ENCODE assay signal across 12 cellular contexts in the genomic region with DNA sequence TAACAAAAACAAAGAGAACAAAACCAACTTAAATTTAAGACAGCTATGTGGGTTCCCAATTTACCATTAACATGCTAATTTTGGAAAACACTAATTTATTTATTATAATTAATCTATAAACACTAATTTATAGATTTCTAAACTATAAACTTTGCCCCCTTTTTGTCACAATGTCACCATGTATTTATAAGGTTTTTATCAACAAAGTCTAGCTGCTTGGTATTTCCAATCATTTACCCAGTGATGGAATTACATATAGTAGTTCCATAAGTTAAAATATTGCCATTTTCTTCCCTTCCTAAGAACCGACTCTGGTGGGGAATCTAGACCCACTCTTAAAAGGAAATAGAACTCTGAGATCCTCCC.
DNase-seq lines count a peak whose midpoint lies in the region; ATAC-seq and TF ChIP-seq lines count a peak whose summit lies in the region.
"Had no signal": no experiment of that assay in that cellular context is flagged by ENCODE, and none has a peak within 500 bp of the region (broad histone marks: within the 10 kb centered on the region; RNA-seq: fewer than 3 reads in every experiment).

No MANE protein-coding gene starts in this region.

- H2AFZ ChIP-seq in GM23338 (no peak overlapping the region), hepatocyte (peak overlapping the region; percentile 2)

- peaks cover 2% of the 10 kb centered on the region for H3K27me3 Mint-ChIP-seq in GM23338 (ENCODE audit: insufficient read depth, low read depth, poor library complexity)

- H3K9me3 ChIP-seq in hepatocyte (ENCODE audit: low read depth): no peaks in the 10 kb centered on the region
- H3K9me3 ChIP-seq in thyroid gland: no peaks in the 10 kb centered on the region
- H3K9me3 ChIP-seq: BLaER1 treated with 17β-estradiol and CSF1 and Interleukin-3, amounts not matched to agents 10 nM and 100 nM; sigmoid colon had no signal

- no peak for DNase-seq in GM23338 (ENCODE audit: low spot score)
- no peak for DNase-seq in hepatocyte (ENCODE audit: low spot score)
- DNase-seq in thyroid gland: no peak
- DNase-seq in HT-29 (ENCODE audit: low spot score): no peak
- no peak for DNase-seq in activated naive CD4-positive, alpha-beta T cell (lab: John Stamatoyannopoulos, UW)

- no peaks in the 10 kb centered on the region for H3F3A ChIP-seq in GM23338 (replicated peaks; ENCODE audit: low read depth)

- ATAC-seq in GM23338: no peak
- ATAC-seq in HG02571 (IDR thresholded peaks at IDR 0.05; ENCODE audit: unreplicated experiment): no peak
- ATAC-seq: activated CD4-positive, CD25-positive, alpha-beta regulatory T cell treated with anti-CD3 and anti-CD28 coated beads, Interleukin-2, amount 50 U/mL, for 24 hours had no signal

- TF ChIP-seq CTCF in GM23338 (conservative IDR thresholded peaks at IDR 0.05; ENCODE audit: low read depth in 2 of 2) (no peak), VCaP (conservative IDR thresholded peaks at IDR 0.05) (peak; percentile 58), hepatocyte (IDR thresholded peaks at IDR 0.05; ENCODE audit: poor library complexity) (no peak), thyroid gland (IDR thresholded peaks at IDR 0.05) (no peak)

- no peak for TF ChIP-seq POLR2A in thyroid gland (IDR thresholded peaks at IDR 0.05)

- H3K9me2 ChIP-seq in GM23338 (ENCODE audit: insufficient read depth) (no peaks in the 10 kb centered on the region), hepatocyte (replicated peaks; ENCODE audit: insufficient read depth) (no peaks in the 10 kb centered on the region)

- intact Hi-C loops in thyroid gland (cut with DNase I): loop anchor here (5.0 kb wide), 2 partner anchors 192 to 212 kb away; no protein-coding TSS in a partner anchor

- no peaks in the 10 kb centered on the region; the same call in 2 of the 3 replicates for H3K36me3 Mint-ChIP-seq in GM23338 (ENCODE audit: low read depth)

- no peaks in the 10 kb centered on the region for H3K27me3 ChIP-seq in GM23338 (ENCODE audit: insufficient read depth)
- no peaks in the 10 kb centered on the region for H3K27me3 ChIP-seq in hepatocyte
- H3K27me3 ChIP-seq in thyroid gland: no peaks in the 10 kb centered on the region
- H3K27me3 ChIP-seq: BLaER1 treated with 17β-estradiol and CSF1 and Interleukin-3, amounts not matched to agents 10 nM and 100 nM; sigmoid colon had no signal

- H3K4me1 Mint-ChIP-seq in GM23338: peaks cover 37% of the 10 kb centered on the region

- no peak overlapping the region for H3K4me3 Mint-ChIP-seq in GM23338
- H3K4me3 Mint-ChIP-seq: T-helper 1 cell treated with Interleukin-12 subunit alpha and Interleukin-12 subunit beta and Interleukin-4 antibody, amounts not matched to agents 30 μg/mL and 1 μg/mL, for 36 hours had no signal

- H3K9me3 Mint-ChIP-seq in GM23338: no peaks in the 10 kb centered on the region
- H3K9me3 Mint-ChIP-seq: T-helper 1 cell treated with Interleukin-12 subunit alpha and Interleukin-12 subunit beta and Interleukin-4 antibody, amounts not matched to agents 30 μg/mL and 1 μg/mL, for 36 hours had no signal

- no peaks in the 10 kb centered on the region for H3K36me3 ChIP-seq in GM23338 (ENCODE audit: insufficient read depth)
- no peaks in the 10 kb centered on the region for H3K36me3 ChIP-seq in hepatocyte (replicated peaks; ENCODE audit: insufficient read depth, low read depth)
- H3K36me3 ChIP-seq in thyroid gland: no peaks in the 10 kb centered on the region
- H3K36me3 ChIP-seq: BLaER1 treated with 17β-estradiol and CSF1 and Interleukin-3, amounts not matched to agents 10 nM and 100 nM; sigmoid colon had no signal

- no peaks in the 10 kb centered on the region for H4K20me1 ChIP-seq in GM23338 (replicated peaks; ENCODE audit: insufficient read depth)
- H4K20me1 ChIP-seq in hepatocyte (ENCODE audit: insufficient read depth, poor library complexity, severe bottlenecking): no peaks in the 10 kb centered on the region
- H4K20me1 ChIP-seq: BLaER1 treated with 17β-estradiol and CSF1 and Interleukin-3, amounts not matched to agents 10 nM and 100 nM had no signal

- H3K4me1 ChIP-seq in GM23338 (ENCODE audit: insufficient read depth) (peaks cover 24% of the 10 kb centered on the region), hepatocyte (ENCODE audit: insufficient read depth) (no peaks in the 10 kb centered on the region), thyroid gland (peaks cover 8 to 22% of the 10 kb centered on the region in 2 donors)

- WGBS in hepatocyte (ENCODE audit: low lambda C conversion rate, missing lambda C conversion rate): 50% methylated on average over 1 of the region's 1 CpG
- WGBS in thyroid gland, 2 donors: 19 to 33% methylated on average over 1 of the region's 1 CpG

- H3K4me2 ChIP-seq in GM23338: no peak overlapping the region
- no peak overlapping the region for H3K4me2 ChIP-seq in hepatocyte

- H3K27ac Mint-ChIP-seq in GM23338: peak overlapping the region; percentile 40
- H3K27ac Mint-ChIP-seq: T-helper 1 cell treated with Interleukin-12 subunit alpha and Interleukin-12 subunit beta and Interleukin-4 antibody, amounts not matched to agents 30 μg/mL and 1 μg/mL, for 36 hours had no signal

- no peak overlapping the region for H3K4me3 ChIP-seq in GM23338
- H3K4me3 ChIP-seq in hepatocyte: no peak overlapping the region
- no peak overlapping the region for H3K4me3 ChIP-seq in thyroid gland (replicated peaks in 1 of 3)
- H3K4me3 ChIP-seq: BLaER1 treated with 17β-estradiol and CSF1 and Interleukin-3, amounts not matched to agents 10 nM and 100 nM; sigmoid colon had no signal

- H3K79me2 ChIP-seq in GM23338 (replicated peaks; ENCODE audit: insufficient read depth) (no peaks in the 10 kb centered on the region; the same call in none of the 2 replicates), hepatocyte (no peaks in the 10 kb centered on the region)

- H3K27ac ChIP-seq in GM23338 (ENCODE audit: low read depth) (0 out of 2 replicates have a peak overlapping the region, but pooled peaks have one; percentile 34), VCaP (no peak overlapping the region; the same call in 1 of the 2 replicates), hepatocyte (no peak overlapping the region), thyroid gland (peak overlapping the region in 2 of 3 donors; percentile 10 to 34)
- H3K27ac ChIP-seq: BLaER1 treated with 17β-estradiol and CSF1 and Interleukin-3, amounts not matched to agents 10 nM and 100 nM; KMS-11; sigmoid colon had no signal

TF ChIP-seq in GM23338, 12 proteins besides CTCF, POLR2A, EP300 and RAD21 (continues in another document):
- TF ChIP-seq, protein P1, sequence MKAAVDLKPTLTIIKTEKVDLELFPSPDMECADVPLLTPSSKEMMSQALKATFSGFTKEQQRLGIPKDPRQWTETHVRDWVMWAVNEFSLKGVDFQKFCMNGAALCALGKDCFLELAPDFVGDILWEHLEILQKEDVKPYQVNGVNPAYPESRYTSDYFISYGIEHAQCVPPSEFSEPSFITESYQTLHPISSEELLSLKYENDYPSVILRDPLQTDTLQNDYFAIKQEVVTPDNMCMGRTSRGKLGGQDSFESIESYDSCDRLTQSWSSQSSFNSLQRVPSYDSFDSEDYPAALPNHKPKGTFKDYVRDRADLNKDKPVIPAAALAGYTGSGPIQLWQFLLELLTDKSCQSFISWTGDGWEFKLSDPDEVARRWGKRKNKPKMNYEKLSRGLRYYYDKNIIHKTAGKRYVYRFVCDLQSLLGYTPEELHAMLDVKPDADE (IDR thresholded peaks at IDR 0.05): no peak
- TF ChIP-seq JUNB (IDR thresholded peaks at IDR 0.05; ENCODE audit: unreplicated experiment) (no peak), ZNF331 (CRISPR knock-in tag; IDR thresholded peaks at IDR 0.05; ENCODE audit: low read depth) (no peak), POLR2AphosphoS5 (IDR thresholded peaks at IDR 0.05; ENCODE audit: low read depth) (no peak), CREB1 (CRISPR knock-in tag; IDR thresholded peaks at IDR 0.05; ENCODE audit: low read depth) (no peak), NANOG (IDR thresholded peaks at IDR 0.05; ENCODE audit: borderline replicate concordance) (no peak), ZNF114 (CRISPR knock-in tag; IDR thresholded peaks at IDR 0.05) (no peak), EZH2 (IDR thresholded peaks at IDR 0.05; ENCODE audit: low read depth, unreplicated experiment) (no peak), STAT1 (IDR thresholded peaks at IDR 0.05; ENCODE audit: unreplicated experiment) (no peak)
- TF ChIP-seq, protein P2, sequence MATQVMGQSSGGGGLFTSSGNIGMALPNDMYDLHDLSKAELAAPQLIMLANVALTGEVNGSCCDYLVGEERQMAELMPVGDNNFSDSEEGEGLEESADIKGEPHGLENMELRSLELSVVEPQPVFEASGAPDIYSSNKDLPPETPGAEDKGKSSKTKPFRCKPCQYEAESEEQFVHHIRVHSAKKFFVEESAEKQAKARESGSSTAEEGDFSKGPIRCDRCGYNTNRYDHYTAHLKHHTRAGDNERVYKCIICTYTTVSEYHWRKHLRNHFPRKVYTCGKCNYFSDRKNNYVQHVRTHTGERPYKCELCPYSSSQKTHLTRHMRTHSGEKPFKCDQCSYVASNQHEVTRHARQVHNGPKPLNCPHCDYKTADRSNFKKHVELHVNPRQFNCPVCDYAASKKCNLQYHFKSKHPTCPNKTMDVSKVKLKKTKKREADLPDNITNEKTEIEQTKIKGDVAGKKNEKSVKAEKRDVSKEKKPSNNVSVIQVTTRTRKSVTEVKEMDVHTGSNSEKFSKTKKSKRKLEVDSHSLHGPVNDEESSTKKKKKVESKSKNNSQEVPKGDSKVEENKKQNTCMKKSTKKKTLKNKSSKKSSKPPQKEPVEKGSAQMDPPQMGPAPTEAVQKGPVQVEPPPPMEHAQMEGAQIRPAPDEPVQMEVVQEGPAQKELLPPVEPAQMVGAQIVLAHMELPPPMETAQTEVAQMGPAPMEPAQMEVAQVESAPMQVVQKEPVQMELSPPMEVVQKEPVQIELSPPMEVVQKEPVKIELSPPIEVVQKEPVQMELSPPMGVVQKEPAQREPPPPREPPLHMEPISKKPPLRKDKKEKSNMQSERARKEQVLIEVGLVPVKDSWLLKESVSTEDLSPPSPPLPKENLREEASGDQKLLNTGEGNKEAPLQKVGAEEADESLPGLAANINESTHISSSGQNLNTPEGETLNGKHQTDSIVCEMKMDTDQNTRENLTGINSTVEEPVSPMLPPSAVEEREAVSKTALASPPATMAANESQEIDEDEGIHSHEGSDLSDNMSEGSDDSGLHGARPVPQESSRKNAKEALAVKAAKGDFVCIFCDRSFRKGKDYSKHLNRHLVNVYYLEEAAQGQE (IDR thresholded peaks at IDR 0.05; ENCODE audit: unreplicated experiment): no peak

Comparison
In these comparisons a context has a peak if more than half of its experiments do, and no peak if none do; other contexts are left out.
1. H3K27ac ChIP-seq: peak in GM23338 (single experiment) and thyroid gland (2 of 3); none in VCaP (single experiment) and hepatocyte (single experiment).